9 cellular contexts compared by ENCODE assay signal in genomic region chr6:149031545-149032317, GRCh38.
DNase-seq lines count a peak whose midpoint lies in the region; ATAC-seq, FAIRE-seq and TF ChIP-seq lines count a peak whose summit lies in the region.
"Had no signal": no experiment of that assay in that cellular context is flagged by ENCODE, and none has a peak within 500 bp of the region (broad histone marks: within the 10 kb centered on the region; RNA-seq: fewer than 3 reads in every experiment).

No MANE protein-coding gene starts in this region.

- DNase-seq in epithelial cell of esophagus (ENCODE audit: low read depth): peak; percentile 85
- peak; percentile 53 to 56 for DNase-seq in stimulated activated CD4-positive, alpha-beta T cell treated with anti-CD3 and anti-CD28 coated beads, Interleukin-2, amount 100 ng/mL, for 24 hours
- DNase-seq in pons (ENCODE audit: low spot score): no peak
- no peak for DNase-seq in frontal cortex (ENCODE audit: low spot score in 2 of 2)

- H3K27ac ChIP-seq in C4-2B (peak overlapping the region; percentile 49), VCaP (peak overlapping the region; percentile 78)
- H3K27ac ChIP-seq: heart left ventricle had no signal

- no peak for FAIRE-seq in frontal cortex (lab: Jason Lieb, UNC)

- TF ChIP-seq CTCF in C4-2B (conservative IDR thresholded peaks at IDR 0.05): no peak
- TF ChIP-seq CTCF in VCaP (conservative IDR thresholded peaks at IDR 0.05): no peak
- TF ChIP-seq CTCF in epithelial cell of esophagus (IDR thresholded peaks at IDR 0.05; ENCODE audit: insufficient read depth, low read depth, low read length, missing control alignments): no peak

- no peak overlapping the region for H3K4me3 ChIP-seq in epithelial cell of esophagus (ENCODE audit: low read length)
- H3K4me3 ChIP-seq: heart left ventricle had no signal

- peak; percentile 12 for ATAC-seq in HG02870 (IDR thresholded peaks at IDR 0.05; ENCODE audit: unreplicated experiment)
- no peak for ATAC-seq in HG02970 (IDR thresholded peaks at IDR 0.05; ENCODE audit: low FRiP score, unreplicated experiment)

Comparison
In these comparisons a context has a peak if more than half of its experiments do, and no peak if none do; other contexts are left out.
1. DNase-seq: peak in epithelial cell of esophagus (single experiment) and stimulated activated CD4-positive, alpha-beta T cell treated with anti-CD3 and anti-CD28 coated beads, Interleukin-2, amount 100 ng/mL, for 24 hours (2 of 2); none in pons (single experiment) and frontal cortex (0 of 2).